ENCODE assay signal across 16 cellular contexts in genomic region chr14:80956105-80956504, GRCh38. TPM values are rescaled to one million over a fixed set of nuclear protein-coding genes. Genes with fewer than 3 reads are reported as not detected.
DNase-seq lines count a peak whose midpoint lies in the region; ATAC-seq, FAIRE-seq and TF ChIP-seq lines count a peak whose summit lies in the region.
"Had no signal": no experiment of that assay in that cellular context is flagged by ENCODE, and none has a peak within 500 bp of the region (broad histone marks: within the 10 kb centered on the region; RNA-seq: fewer than 3 reads in every experiment).

No MANE protein-coding gene starts in this region.

- in situ Hi-C loops in K562 (cut with MboI) = loop anchor here (5.0 kb wide), 1 partner anchor 106 kb away; no protein-coding TSS in a partner anchor

- H2AFZ ChIP-seq in KMS-11 (ENCODE audit: low read depth) (no peak overlapping the region), K562 (ENCODE audit: low read depth, low read length) (no peak overlapping the region)

- H3K4me3 ChIP-seq in KMS-11 (IDR thresholded peaks at IDR 0.05; ENCODE audit: insufficient read depth, low read depth, low read length) (no peak overlapping the region), K562 (no peak overlapping the region)

- H3K9ac ChIP-seq in KMS-11 (peak overlapping the region; percentile 79), K562 (ENCODE audit: insufficient read depth in 1 of 2, low read depth in 2 of 2, low read length in 2 of 2) (no peak overlapping the region)

- DNase-seq in natural killer cell (no peak), K562 (ENCODE audit: extremely low read depth in 1 of 4, low spot score in 3 of 4) (no peak), type B pancreatic cell (ENCODE audit: extremely low spot score, unreplicated experiment) (no peak), GM20000 (ENCODE audit: low spot score) (no peak)
- no peak for DNase-seq in natural killer cell treated with Interleukin-12 subunit alpha and Interleukin-12 subunit beta and Interleukin-15 and Interleukin-18, amount 100 ng/mL, for 72 hours (ENCODE audit: low spot score)
- DNase-seq: activated naive CD4-positive, alpha-beta T cell treated with Interleukin-2 at 50 U/mL for 16 hours; NCI-H1930; NCI-H510A treated with DMSO at 0.1 percent for 48 hours; stimulated activated CD4-positive, alpha-beta T cell treated with anti-CD3 and anti-CD28 coated beads, Interleukin-4, amount 100 ng/mL, for 24 hours had no signal

- no peak for TF ChIP-seq POLR2A in K562 (conservative IDR thresholded peaks at IDR 0.05)

- peaks cover 46% of the 10 kb centered on the region for H3K4me1 ChIP-seq in KMS-11 (ENCODE audit: low read depth, poor library complexity, severe bottlenecking)
- H3K4me1 ChIP-seq in K562 (replicated peaks in 1 of 2; ENCODE audit: control insufficient read depth in 2 of 2, insufficient read depth in 2 of 2, low read length in 2 of 2) = peaks cover 0 to 9% of the 10 kb centered on the region in 2 experiments; a peak in 3 of 5 replicates

- intact Hi-C loops in natural killer cell (cut with micrococcal nuclease) = no loop called here
- intact Hi-C loops in K562 (cut with micrococcal nuclease) = loop anchor here (10.0 kb wide), 1 partner anchor 309 kb away; no protein-coding TSS in a partner anchor

- peak overlapping the region; percentile 14 for H3K4me3 Mint-ChIP-seq in natural killer cell
- H3K4me3 Mint-ChIP-seq in natural killer cell treated with Interleukin-12 subunit alpha and Interleukin-12 subunit beta and Interleukin-15 and Interleukin-18, amount 100 ng/mL, for 72 hours = no peak overlapping the region
- peak overlapping the region; percentile 58 for H3K4me3 Mint-ChIP-seq in type B pancreatic cell

- H3K36me3 ChIP-seq in KMS-11 (ENCODE audit: insufficient read depth) = no peaks in the 10 kb centered on the region
- H3K36me3 ChIP-seq in K562 (ENCODE audit: control insufficient read depth, insufficient read depth, low read length) = no peaks in the 10 kb centered on the region

- POLR2A ChIA-PET in K562 (lab: Yijun Ruan, JAX) = interaction anchor here (1.2 kb wide), 1 partner anchor 8 kb away, joined by 5 read pairs; no protein-coding TSS in a partner anchor

- CTCF ChIA-PET in K562 (lab: Yijun Ruan, JAX; ENCODE audit: low intra/inter-chr PET ratio) = interaction anchor here (1.0 kb wide), 1 partner anchor 40 kb away, joined by 3 read pairs; no protein-coding TSS in a partner anchor

- H3K36me3 Mint-ChIP-seq in natural killer cell (no peaks in the 10 kb centered on the region), type B pancreatic cell (no peaks in the 10 kb centered on the region)
- H3K36me3 Mint-ChIP-seq in natural killer cell treated with Interleukin-12 subunit alpha and Interleukin-12 subunit beta and Interleukin-15 and Interleukin-18, amount 100 ng/mL, for 72 hours = peaks cover 4% of the 10 kb centered on the region

- TF ChIP-seq CTCF in natural killer cell (IDR thresholded peaks at IDR 0.05) = no peak
- TF ChIP-seq CTCF in KMS-11 (conservative IDR thresholded peaks at IDR 0.05; ENCODE audit: low read depth, low read length) = no peak
- no peak for TF ChIP-seq CTCF in K562 (IDR thresholded peaks at IDR 0.05 in 2 of 3, conservative IDR thresholded peaks at IDR 0.05 in 1 of 3; ENCODE audit: insufficient read depth in 2 of 3, low read depth in 1 of 3, low read length in 3 of 3)
- no peak for TF ChIP-seq CTCF in type B pancreatic cell (conservative IDR thresholded peaks at IDR 0.05)
- TF ChIP-seq CTCF in GM20000 (IDR thresholded peaks at IDR 0.05; ENCODE audit: extremely low read depth, missing control alignments) = no peak

- ATAC-seq in natural killer cell = no peak
- no peak for ATAC-seq in natural killer cell treated with Interleukin-12 subunit alpha and Interleukin-12 subunit beta and Interleukin-15 and Interleukin-18, amount 100 ng/mL, for 72 hours
- no peak for ATAC-seq in K562
- no peak for ATAC-seq in GM18867 (IDR thresholded peaks at IDR 0.05; ENCODE audit: unreplicated experiment)

- H3K4me2 ChIP-seq in KMS-11 (peak overlapping the region; percentile 75), K562 (ENCODE audit: insufficient read depth, low read length) (no peak overlapping the region)

- H3K27me3 Mint-ChIP-seq in natural killer cell (ENCODE audit: low read depth in 2 of 2) = peaks cover 25 to 33% of the 10 kb centered on the region in 2 donors
- H3K27me3 Mint-ChIP-seq in natural killer cell treated with Interleukin-12 subunit alpha and Interleukin-12 subunit beta and Interleukin-15 and Interleukin-18, amount 100 ng/mL, for 72 hours = peaks cover 20 to 26% of the 10 kb centered on the region in 2 donors
- peaks cover 64% of the 10 kb centered on the region for H3K27me3 Mint-ChIP-seq in type B pancreatic cell

- H3K27me3 ChIP-seq in KMS-11 (ENCODE audit: insufficient read depth, low read depth) (no peaks in the 10 kb centered on the region), K562 (ENCODE audit: control insufficient read depth in 2 of 2, insufficient read depth in 2 of 2, low read length in 2 of 2) (peaks cover 0 to 5% of the 10 kb centered on the region in 2 experiments; a peak in 1 of 5 replicates)

- no peak for TF ChIP-seq EP300 in K562 (IDR thresholded peaks at IDR 0.05; ENCODE audit: low read length)

- H3K9me3 Mint-ChIP-seq in natural killer cell (no peaks in the 10 kb centered on the region), type B pancreatic cell (no peaks in the 10 kb centered on the region)
- H3K9me3 Mint-ChIP-seq in natural killer cell treated with Interleukin-12 subunit alpha and Interleukin-12 subunit beta and Interleukin-15 and Interleukin-18, amount 100 ng/mL, for 72 hours = no peaks in the 10 kb centered on the region

- H3K79me2 ChIP-seq in KMS-11 (ENCODE audit: insufficient read depth, low read depth) (peaks cover 36% of the 10 kb centered on the region; the same call in 1 of the 2 replicates), K562 (ENCODE audit: control insufficient read depth, insufficient read depth, low read length) (no peaks in the 10 kb centered on the region)

- no peak for FAIRE-seq in K562 (lab: Jason Lieb, UNC)
- FAIRE-seq: endothelial cell of umbilical vein had no signal

- 17% methylated on average over 1 of the region's 1 CpG for WGBS in K562 (ENCODE audit: insufficient coverage, low coverage, missing lambda C conversion rate)

- H4K20me1 ChIP-seq in KMS-11 (ENCODE audit: insufficient read depth) (no peaks in the 10 kb centered on the region), K562 (replicated peaks; ENCODE audit: control insufficient read depth, insufficient read depth, low read length) (no peaks in the 10 kb centered on the region)

- no peaks in the 10 kb centered on the region for H3K9me3 ChIP-seq in K562 (replicated peaks; ENCODE audit: control insufficient read depth, insufficient read depth, low read depth, low read length)

- BruUV-seq in K562 (replicated peaks; lab: Mats Ljungman, UMichigan) = no TSS peak

- H3K4me1 Mint-ChIP-seq in natural killer cell (peaks cover 29 to 30% of the 10 kb centered on the region in 2 donors), type B pancreatic cell (ENCODE audit: unreplicated experiment) (peaks cover 3% of the 10 kb centered on the region)
- H3K4me1 Mint-ChIP-seq in natural killer cell treated with Interleukin-12 subunit alpha and Interleukin-12 subunit beta and Interleukin-15 and Interleukin-18, amount 100 ng/mL, for 72 hours (ENCODE audit: low read depth in 2 of 2) = peaks cover 18 to 44% of the 10 kb centered on the region in 2 donors

- H3K27ac Mint-ChIP-seq in natural killer cell = no peak overlapping the region
- H3K27ac Mint-ChIP-seq in natural killer cell treated with Interleukin-12 subunit alpha and Interleukin-12 subunit beta and Interleukin-15 and Interleukin-18, amount 100 ng/mL, for 72 hours = no peak overlapping the region
- H3K27ac Mint-ChIP-seq in type B pancreatic cell = no peak overlapping the region

- H3K27ac ChIP-seq in KMS-11 = peak overlapping the region; percentile 89
- no peak overlapping the region for H3K27ac ChIP-seq in K562 (ENCODE audit: extremely low read depth, low read depth, low read length)
- H3K27ac ChIP-seq: coronary artery had no signal

- no peak for TF ChIP-seq RAD21 in K562 (CRISPR knock-in tag; conservative IDR thresholded peaks at IDR 0.05 in 1 of 2, IDR thresholded peaks at IDR 0.05 in 1 of 2)

- H3K9me1 ChIP-seq in K562 (ENCODE audit: control insufficient read depth, insufficient read depth, low read length) = no peaks in the 10 kb centered on the region

RNA-seq across cellular contexts. Expression of gene TSHR, which starts 0.7 kb away (rescaled TPM):
- total RNA-seq in natural killer cell (under 1 TPM in 1 of 3 donors, not detected in 2; 0.80 TPM), K562 (2014; rRNA removed) (not detected in 2 replicates), K562 (2014; rRNA removed; fragmentation: Illumina TruSeq; extraction: Trizol) (not detected in 2 replicates), K562 (2015; rRNA removed; fragmentation: Illumina TruSeq; extraction: Trizol) (not detected in 2 replicates), K562 (2021) (not detected in 2 replicates), type B pancreatic cell (ENCODE audit: low replicate concordance) (0.65 and 1.6 TPM in 2 replicates)
- total RNA-seq in natural killer cell treated with Interleukin-12 subunit alpha and Interleukin-12 subunit beta and Interleukin-15 and Interleukin-18, amount 100 ng/mL, for 72 hours = not detected
- total RNA-seq in K562 (2011; cell fraction: chromatin; rRNA removed; ENCODE audit: low replicate concordance) = not detected in 2 replicates
- not detected in 2 replicates for total RNA-seq in K562 (2011; cell fraction: nucleolus; rRNA removed)
- total RNA-seq in K562 (2011; cell fraction: nucleoplasm; rRNA removed) = not detected in 2 replicates
- polyA plus RNA-seq in K562 (2011; rRNA removed) (not detected in 2 replicates), K562 (2014; fragmentation: Illumina TruSeq; extraction: Trizol) (not detected in 2 replicates), K562 (2014; fragmentation: Nextera tagmentation; extraction: Ambion mirVana) (under 1 TPM in 1 of 2 experiments, not detected in 1; 0.10 TPM), K562 (2014; rRNA removed) (0.01 TPM in 1 of 2 replicates, not detected in the other)
- not detected in 2 replicates for polyA plus RNA-seq in K562 (2011; cell fraction: cytosol; rRNA removed)
- 0.33 TPM in 1 of 2 replicates, not detected in the other for polyA plus RNA-seq in K562 (2011; cell fraction: nucleus; rRNA removed)
- 0.10 and 0.16 TPM in 2 replicates for polyA plus RNA-seq in K562 (2012)
- polyA minus RNA-seq in K562 (2011; rRNA and poly(A)+ RNA removed) = not detected in 2 replicates
- polyA minus RNA-seq in K562 (2011; cell fraction: cytosol; rRNA and poly(A)+ RNA removed) = not detected in 2 replicates
- not detected in 2 replicates for polyA minus RNA-seq in K562 (2011; cell fraction: nucleus; rRNA and poly(A)+ RNA removed)
- total RNA-seq: endothelial cell of umbilical vein, fibroblast of villous mesenchyme, Right ventricle myocardium superior had no signal
- polyA plus RNA-seq: endothelial cell of umbilical vein, neural cell had no signal

RNA-seq across cellular contexts. Expression of gene CEP128, which starts 14.6 kb away (rescaled TPM):
- total RNA-seq in natural killer cell (10 to 100 TPM; 14.4 to 16.7 (median 15.6) TPM), K562 (2014; rRNA removed) (3.9 and 5.7 TPM in 2 replicates), K562 (2014; rRNA removed; fragmentation: Illumina TruSeq; extraction: Trizol) (6.0 and 9.6 TPM in 2 replicates), K562 (2015; rRNA removed; fragmentation: Illumina TruSeq; extraction: Trizol) (7.4 and 8.0 TPM in 2 replicates), K562 (2021) (9.2 and 9.7 TPM in 2 replicates), type B pancreatic cell (ENCODE audit: low replicate concordance) (7.4 and 17.7 TPM in 2 replicates)
- total RNA-seq in natural killer cell treated with Interleukin-12 subunit alpha and Interleukin-12 subunit beta and Interleukin-15 and Interleukin-18, amount 100 ng/mL, for 72 hours = 10 to 100 TPM; 18.1 to 42.2 TPM
- total RNA-seq in K562 (2011; cell fraction: chromatin; rRNA removed; ENCODE audit: low replicate concordance) = 15.9 and 26.7 TPM in 2 replicates
- total RNA-seq in K562 (2011; cell fraction: nucleolus; rRNA removed) = 3.2 and 5.2 TPM in 2 replicates
- total RNA-seq in K562 (2011; cell fraction: nucleoplasm; rRNA removed) = 9.3 and 11.1 TPM in 2 replicates
- polyA plus RNA-seq in K562 (2011; rRNA removed) (2.9 and 3.5 TPM in 2 replicates), K562 (2014; fragmentation: Illumina TruSeq; extraction: Trizol) (3.2 and 5.1 TPM in 2 replicates), K562 (2014; fragmentation: Nextera tagmentation; extraction: Ambion mirVana) (1 to 10 TPM; 2.3 to 3.7 TPM), K562 (2014; rRNA removed) (3.5 and 4.6 TPM in 2 replicates)
- polyA plus RNA-seq in K562 (2011; cell fraction: cytosol; rRNA removed) = 1.0 and 1.1 TPM in 2 replicates
- 6.8 and 10.2 TPM in 2 replicates for polyA plus RNA-seq in K562 (2011; cell fraction: nucleus; rRNA removed)
- 3.3 and 4.6 TPM in 2 replicates for polyA plus RNA-seq in K562 (2012)
- 11.3 and 11.9 TPM in 2 replicates for polyA minus RNA-seq in K562 (2011; rRNA and poly(A)+ RNA removed)
- polyA minus RNA-seq in K562 (2011; cell fraction: cytosol; rRNA and poly(A)+ RNA removed) = 1.7 and 2.1 TPM in 2 replicates
- 14.0 and 22.1 TPM in 2 replicates for polyA minus RNA-seq in K562 (2011; cell fraction: nucleus; rRNA and poly(A)+ RNA removed)
